30 cellular contexts compared by ENCODE assay signal in the genomic region with DNA sequence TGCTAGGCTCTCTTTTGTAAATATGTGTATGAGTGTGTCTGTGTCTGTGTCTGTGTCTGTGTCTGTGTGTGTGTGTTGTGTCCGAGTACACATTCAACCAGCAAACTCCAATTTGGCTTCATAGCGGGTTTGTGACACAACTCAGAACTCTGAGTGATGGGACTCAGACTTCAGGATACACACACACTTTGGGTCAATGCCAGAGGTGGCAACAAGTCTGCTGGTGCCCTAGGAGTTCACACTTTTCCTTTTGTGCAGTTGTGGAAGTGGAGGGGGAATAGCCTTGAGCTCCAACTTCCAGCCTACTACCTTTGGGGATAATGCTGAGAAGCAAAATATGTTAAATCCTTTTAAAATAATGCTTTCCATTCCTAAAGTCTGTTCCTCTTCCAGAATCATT. TPM values are rescaled to one million over a fixed set of nuclear protein-coding genes. Genes with fewer than 3 reads are reported as not detected.
"Had no signal": no experiment of that assay in that cellular context is flagged by ENCODE, and none has a peak within 500 bp of the region (broad histone marks: within the 10 kb centered on the region; RNA-seq: fewer than 3 reads in every experiment).

No MANE protein-coding gene starts in this region.

- H3K36me3 ChIP-seq: neutrophil, pancreas, prostate gland, spleen, suprapubic skin, tibial artery, transverse colon, upper lobe of right lung, uterus had no signal

- H3K27me3 ChIP-seq: testis had no signal

- H3K4me3 ChIP-seq: pancreas, prostate gland, skin epidermis, smooth muscle cell, spleen, suprapubic skin, testis, tibial artery, transverse colon, upper lobe of right lung, uterus had no signal

- DNase-seq: naive B cell; naive thymus-derived CD8-positive, alpha-beta T cell; nephron progenitor cell; nucleus accumbens; pancreas; retina; right cardiac atrium; stimulated activated CD4-positive, alpha-beta T cell treated with anti-CD3 and anti-CD28 coated beads, Interleukin-12 subunit alpha, Interleukin-12 subunit beta, amount 100 ng/mL, for 4 hours; stimulated activated CD4-positive, alpha-beta T cell treated with anti-CD3 and anti-CD28 coated beads, Interleukin-1b, Interleukin-23, amount 100 ng/mL, for 48 hours; stimulated activated CD4-positive, alpha-beta T cell treated with anti-CD3 and anti-CD28 coated beads, Interleukin-4, amount 100 ng/mL, for 1 hour; stimulated activated CD4-positive, alpha-beta T cell treated with anti-CD3 and anti-CD28 coated beads, Interleukin-4, amount 100 ng/mL, for 4 hours; stimulated activated CD8-positive, alpha-beta memory T cell treated with anti-CD3 and anti-CD28 coated beads, Interleukin-4, amount 100 ng/mL, for 48 hours; stimulated activated naive CD4-positive, alpha-beta T cell; stimulated activated naive CD8-positive, alpha-beta T cell treated with anti-CD3 and anti-CD28 coated beads, Interleukin-15, amount 100 ng/mL, for 72 hours; stimulated activated naive CD8-positive, alpha-beta T cell treated with anti-CD3 and anti-CD28 coated beads, Interleukin-15, Interleukin-2, amounts not matched to agents 100 U/mL and 50 U/mL, for 24 hours; substantia nigra; testis; tibial artery; transverse colon; upper lobe of right lung; uterus had no signal

- ATAC-seq: naive thymus-derived CD8-positive, alpha-beta T cell; pancreas; right cardiac atrium; sciatic nerve; stimulated activated memory B cell treated with anti-CD40 and anti-IgM and Interleukin-4, amounts not matched to agents 10 μg/mL and 1 μg/mL and 100 μg/mL, for 72 hours; stimulated activated naive CD8-positive, alpha-beta T cell treated with anti-CD3 and anti-CD28 coated beads, Interleukin-15, amount 100 ng/mL, for 72 hours; stimulated activated naive CD8-positive, alpha-beta T cell treated with anti-CD3 and anti-CD28 coated beads, Interleukin-15, Interleukin-2, amounts not matched to agents 100 U/mL and 50 U/mL, for 24 hours; upper lobe of right lung had no signal

- H3K27ac ChIP-seq: neutrophil, pancreas, prostate gland, spleen, suprapubic skin, testis, tibial artery, transverse colon, upper lobe of right lung, uterus had no signal

- H3K9me3 ChIP-seq: neutrophil, pancreas, prostate gland, suprapubic skin, testis, transverse colon, upper lobe of right lung, uterus had no signal

RNA-seq across cellular contexts. Expression of gene TBX15, which starts 16.6 kb away (rescaled TPM):
- total RNA-seq: naive thymus-derived CD8-positive, alpha-beta T cell; pulmonary artery endothelial cell had no signal
